ENCODE assay signal across 9 cellular contexts in genomic region chr6:16414205-16414604, GRCh38.
DNase-seq lines count a peak whose midpoint lies in the region; ATAC-seq and TF ChIP-seq lines count a peak whose summit lies in the region.
"Had no signal": no experiment of that assay in that cellular context is flagged by ENCODE, and none has a peak within 500 bp of the region (broad histone marks: within the 10 kb centered on the region; RNA-seq: fewer than 3 reads in every experiment).

No MANE protein-coding gene starts in this region.

- no peak for DNase-seq in natural killer cell treated with Interleukin-12 subunit alpha and Interleukin-12 subunit beta and Interleukin-15 and Interleukin-18, amount 100 ng/mL, for 72 hours (ENCODE audit: low spot score)
- no peak for DNase-seq in natural killer cell
- DNase-seq in activated naive CD4-positive, alpha-beta T cell treated with anti-CD3 and anti-CD28 coated beads, Interleukin-2, amount 50 U/mL, for 72 hours (ENCODE audit: low spot score in 2 of 2): no peak
- DNase-seq in tibial artery: no peak
- DNase-seq in DMS 273 (lab: John Stamatoyannopoulos, UW; ENCODE audit: unreplicated experiment): no peak
- no peak for DNase-seq in DMS153 (lab: John Stamatoyannopoulos, UW)

- H3K36me3 ChIP-seq in tibial artery: no peaks in the 10 kb centered on the region

- H3K4me3 ChIP-seq in tibial artery: no peak overlapping the region
- H3K4me3 ChIP-seq: BLaER1 treated with 17β-estradiol and CSF1 and Interleukin-3, amounts not matched to agents 10 nM and 100 nM had no signal

- H3K4me1 Mint-ChIP-seq in natural killer cell treated with Interleukin-12 subunit alpha and Interleukin-12 subunit beta and Interleukin-15 and Interleukin-18, amount 100 ng/mL, for 72 hours (ENCODE audit: low read depth in 2 of 2): peaks cover 24 to 27% of the 10 kb centered on the region in 2 donors
- H3K4me1 Mint-ChIP-seq in natural killer cell: peaks cover 0 to 20% of the 10 kb centered on the region in 2 donors

- intact Hi-C loops in natural killer cell (cut with micrococcal nuclease) (no loop called here), tibial artery (cut with DNase I; ENCODE audit: low total_unique reads) (no loop called here)

- no peaks in the 10 kb centered on the region for H3K27me3 Mint-ChIP-seq in natural killer cell treated with Interleukin-12 subunit alpha and Interleukin-12 subunit beta and Interleukin-15 and Interleukin-18, amount 100 ng/mL, for 72 hours
- H3K27me3 Mint-ChIP-seq in natural killer cell (ENCODE audit: low read depth in 2 of 2): no peaks in the 10 kb centered on the region

- H3K9me3 Mint-ChIP-seq in natural killer cell treated with Interleukin-12 subunit alpha and Interleukin-12 subunit beta and Interleukin-15 and Interleukin-18, amount 100 ng/mL, for 72 hours: no peaks in the 10 kb centered on the region
- no peaks in the 10 kb centered on the region for H3K9me3 Mint-ChIP-seq in natural killer cell
- no peaks in the 10 kb centered on the region for H3K9me3 Mint-ChIP-seq in activated naive CD4-positive, alpha-beta T cell treated with anti-CD3 and anti-CD28 coated beads, Interleukin-2, amount 50 U/mL, for 72 hours

- H3K36me3 Mint-ChIP-seq in natural killer cell treated with Interleukin-12 subunit alpha and Interleukin-12 subunit beta and Interleukin-15 and Interleukin-18, amount 100 ng/mL, for 72 hours: no peaks in the 10 kb centered on the region
- H3K36me3 Mint-ChIP-seq in natural killer cell: no peaks in the 10 kb centered on the region
- H3K36me3 Mint-ChIP-seq in activated naive CD4-positive, alpha-beta T cell treated with anti-CD3 and anti-CD28 coated beads, Interleukin-2, amount 50 U/mL, for 72 hours: no peaks in the 10 kb centered on the region

- no peaks in the 10 kb centered on the region for H3K27me3 ChIP-seq in tibial artery
- H3K27me3 ChIP-seq: BLaER1 treated with 17β-estradiol and CSF1 and Interleukin-3, amounts not matched to agents 10 nM and 100 nM had no signal

- H3K9me3 ChIP-seq in tibial artery: no peaks in the 10 kb centered on the region

- peak overlapping the region; percentile 1 to 32 for H3K27ac ChIP-seq in tibial artery
- H3K27ac ChIP-seq: BLaER1 treated with 17β-estradiol and CSF1 and Interleukin-3, amounts not matched to agents 10 nM and 100 nM had no signal

- H3K27ac Mint-ChIP-seq in natural killer cell treated with Interleukin-12 subunit alpha and Interleukin-12 subunit beta and Interleukin-15 and Interleukin-18, amount 100 ng/mL, for 72 hours: peak overlapping the region; percentile 75 to 82
- peak overlapping the region in 1 of 2 donors; percentile 73 for H3K27ac Mint-ChIP-seq in natural killer cell
- peak overlapping the region; percentile 74 to 91 for H3K27ac Mint-ChIP-seq in activated naive CD4-positive, alpha-beta T cell treated with anti-CD3 and anti-CD28 coated beads, Interleukin-2, amount 50 U/mL, for 72 hours

- peak overlapping the region; percentile 72 for H3K4me3 Mint-ChIP-seq in natural killer cell treated with Interleukin-12 subunit alpha and Interleukin-12 subunit beta and Interleukin-15 and Interleukin-18, amount 100 ng/mL, for 72 hours
- H3K4me3 Mint-ChIP-seq in natural killer cell: no peak overlapping the region

- ATAC-seq in natural killer cell treated with Interleukin-12 subunit alpha and Interleukin-12 subunit beta and Interleukin-15 and Interleukin-18, amount 100 ng/mL, for 72 hours: no peak
- no peak for ATAC-seq in natural killer cell
- ATAC-seq in HG03095 (IDR thresholded peaks at IDR 0.05; ENCODE audit: unreplicated experiment): peak; percentile 53
- ATAC-seq in activated naive CD4-positive, alpha-beta T cell treated with anti-CD3 and anti-CD28 coated beads, Interleukin-2, amount 50 U/mL, for 72 hours: peak; percentile 39 to 71
- no peak for ATAC-seq in GM18498 (IDR thresholded peaks at IDR 0.05; ENCODE audit: unreplicated experiment)

- TF ChIP-seq CTCF in natural killer cell (IDR thresholded peaks at IDR 0.05) (no peak), tibial artery (IDR thresholded peaks at IDR 0.05) (no peak)

- peaks cover 0 to 41% (median 20%) of the 10 kb centered on the region in 4 donors for H3K4me1 ChIP-seq in tibial artery

Comparison
In these comparisons a context has a peak if more than half of its experiments do, and no peak if none do; other contexts are left out.
1. ATAC-seq: peak in HG03095 (single experiment) and activated naive CD4-positive, alpha-beta T cell treated with anti-CD3 and anti-CD28 coated beads, Interleukin-2, amount 50 U/mL, for 72 hours (2 of 2); none in natural killer cell treated with Interleukin-12 subunit alpha and Interleukin-12 subunit beta and Interleukin-15 and Interleukin-18, amount 100 ng/mL, for 72 hours (0 of 2), natural killer cell (0 of 3) and GM18498 (single experiment).